12 cellular contexts compared by ENCODE assay signal in genomic region chr1:58392083-58392482, GRCh38.
A peak's percentile ranks its signal among the peaks of the same experiment; 100 is the strongest.
DNase-seq lines count a peak whose midpoint lies in the region; ATAC-seq and TF ChIP-seq lines count a peak whose summit lies in the region.
"Had no signal": no experiment of that assay in that cellular context is flagged by ENCODE, and none has a peak within 500 bp of the region (broad histone marks: within the 10 kb centered on the region; RNA-seq: fewer than 3 reads in every experiment).

No MANE protein-coding gene starts in this region.

- H3K4me1 ChIP-seq in DOHH2 (ENCODE audit: control insufficient read depth, low read length), result peaks cover 51% of the 10 kb centered on the region
- H3K4me1 ChIP-seq: upper lobe of right lung had no signal

- H3K4me3 Mint-ChIP-seq in activated naive CD8-positive, alpha-beta T cell treated with anti-CD3 and anti-CD28 coated beads, Interleukin-2, amount 50 U/mL, for 24 hours, result no peak overlapping the region
- H3K4me3 Mint-ChIP-seq: activated CD4-positive, alpha-beta T cell treated with anti-CD3 and anti-CD28 coated beads, Interleukin-2, amount 10 ng/mL, durations not matched to agents 7 days and 5 days had no signal

- no peaks in the 10 kb centered on the region for H3K9me3 ChIP-seq in DOHH2 (ENCODE audit: control insufficient read depth, insufficient read depth, low read length)
- H3K9me3 ChIP-seq: esophagus muscularis mucosa, upper lobe of right lung had no signal

- H3K4me3 ChIP-seq in DOHH2 (ENCODE audit: low read length), result peak overlapping the region; percentile 60
- H3K4me3 ChIP-seq in foreskin fibroblast (ENCODE audit: low read depth in 1 of 2, low read length in 2 of 2), result no peak overlapping the region
- H3K4me3 ChIP-seq: esophagus muscularis mucosa, upper lobe of right lung had no signal

- DNase-seq in activated naive CD8-positive, alpha-beta T cell treated with anti-CD3 and anti-CD28 coated beads, Interleukin-2, amount 50 U/mL, for 24 hours, result peak; percentile 8
- DNase-seq in foreskin fibroblast, result no peak
- no peak for DNase-seq in C1 segment of cervical spinal cord (lab: John Stamatoyannopoulos, UW)
- no peak for DNase-seq in SKM-1 (lab: John Stamatoyannopoulos, UW; ENCODE audit: unreplicated experiment)
- DNase-seq: activated CD4-positive, alpha-beta T cell treated with anti-CD3 and anti-CD28 coated beads, Interleukin-2, amount 10 ng/mL, durations not matched to agents 7 days and 5 days; NCI-H1105; upper lobe of right lung had no signal

- no peaks in the 10 kb centered on the region for H3K36me3 ChIP-seq in DOHH2 (ENCODE audit: control insufficient read depth, low read length)
- H3K36me3 ChIP-seq: esophagus muscularis mucosa, upper lobe of right lung had no signal

- H3K27me3 ChIP-seq in DOHH2 (ENCODE audit: control insufficient read depth, low read length), result no peaks in the 10 kb centered on the region
- H3K27me3 ChIP-seq: esophagus muscularis mucosa, upper lobe of right lung had no signal

- peak overlapping the region; percentile 76 for H3K4me2 ChIP-seq in DOHH2 (ENCODE audit: low read length)

- ATAC-seq in GM19372 (IDR thresholded peaks at IDR 0.05; ENCODE audit: low read depth, unreplicated experiment) (peak; percentile 72), HG03342 (IDR thresholded peaks at IDR 0.05; ENCODE audit: unreplicated experiment) (peak; percentile 77), HG03097 (IDR thresholded peaks at IDR 0.05; ENCODE audit: low FRiP score, unreplicated experiment) (no peak)
- peak; percentile 93 for ATAC-seq in activated naive CD8-positive, alpha-beta T cell treated with anti-CD3 and anti-CD28 coated beads, Interleukin-2, amount 50 U/mL, for 24 hours
- ATAC-seq: upper lobe of right lung had no signal

- H3K36me3 Mint-ChIP-seq in activated naive CD8-positive, alpha-beta T cell treated with anti-CD3 and anti-CD28 coated beads, Interleukin-2, amount 50 U/mL, for 24 hours (ENCODE audit: low read depth), result no peaks in the 10 kb centered on the region

- H3K9me3 Mint-ChIP-seq in activated naive CD8-positive, alpha-beta T cell treated with anti-CD3 and anti-CD28 coated beads, Interleukin-2, amount 50 U/mL, for 24 hours, result no peaks in the 10 kb centered on the region
- H3K9me3 Mint-ChIP-seq: activated CD4-positive, alpha-beta T cell treated with anti-CD3 and anti-CD28 coated beads, Interleukin-2, amount 10 ng/mL, durations not matched to agents 7 days and 5 days had no signal

- no peaks in the 10 kb centered on the region for H4K20me1 ChIP-seq in DOHH2 (ENCODE audit: control insufficient read depth, insufficient read depth, low read depth, low read length)

- H3K27ac ChIP-seq in DOHH2 (ENCODE audit: low read depth, low read length), result peak overlapping the region; percentile 86
- H3K27ac ChIP-seq: esophagus muscularis mucosa, upper lobe of right lung had no signal

- peaks cover 2% of the 10 kb centered on the region for H3K27me3 Mint-ChIP-seq in activated naive CD8-positive, alpha-beta T cell treated with anti-CD3 and anti-CD28 coated beads, Interleukin-2, amount 50 U/mL, for 24 hours
- H3K27me3 Mint-ChIP-seq: activated CD4-positive, alpha-beta T cell treated with anti-CD3 and anti-CD28 coated beads, Interleukin-2, amount 10 ng/mL, durations not matched to agents 7 days and 5 days had no signal

- no peaks in the 10 kb centered on the region for H3K4me1 Mint-ChIP-seq in activated naive CD8-positive, alpha-beta T cell treated with anti-CD3 and anti-CD28 coated beads, Interleukin-2, amount 50 U/mL, for 24 hours
- H3K4me1 Mint-ChIP-seq: activated CD4-positive, alpha-beta T cell treated with anti-CD3 and anti-CD28 coated beads, Interleukin-2, amount 10 ng/mL, durations not matched to agents 7 days and 5 days had no signal

- no peaks in the 10 kb centered on the region for H3K79me2 ChIP-seq in DOHH2 (ENCODE audit: control insufficient read depth, low read length)

- H3F3A ChIP-seq in DOHH2 (ENCODE audit: control insufficient read depth, insufficient read depth), result no peaks in the 10 kb centered on the region

- no peaks in the 10 kb centered on the region for H3K9me2 ChIP-seq in DOHH2 (replicated peaks; ENCODE audit: control insufficient read depth, low read length)

- H3K27ac Mint-ChIP-seq in activated naive CD8-positive, alpha-beta T cell treated with anti-CD3 and anti-CD28 coated beads, Interleukin-2, amount 50 U/mL, for 24 hours, result no peak overlapping the region
- H3K27ac Mint-ChIP-seq: activated CD4-positive, alpha-beta T cell treated with anti-CD3 and anti-CD28 coated beads, Interleukin-2, amount 10 ng/mL, durations not matched to agents 7 days and 5 days had no signal

- no peak for TF ChIP-seq CTCF in DOHH2 (IDR thresholded peaks at IDR 0.05; ENCODE audit: low read depth, low read length, poor library complexity, severe bottlenecking)
- no peak for TF ChIP-seq CTCF in foreskin fibroblast (IDR thresholded peaks at IDR 0.05; ENCODE audit: low read depth, low read length)
